10 cellular contexts compared by ENCODE assay signal in genomic region chr17:10469459-10469858, GRCh38. TPM values are rescaled to one million over a fixed set of nuclear protein-coding genes. Genes with fewer than 3 reads are reported as not detected.
"Had no signal": no experiment of that assay in that cellular context is flagged by ENCODE, and none has a peak within 500 bp of the region (broad histone marks: within the 10 kb centered on the region; RNA-seq: fewer than 3 reads in every experiment).

Gene MYH4, minus strand, starts transcription at chr17:10469559. Its CDS starts 2,814 bp downstream, at chr17:10466745.

- H3K9me3 ChIP-seq: HAP-1 had no signal

- H3K36me3 ChIP-seq: HAP-1 had no signal

- H3K27ac ChIP-seq: GM23248 had no signal

- H2AFZ ChIP-seq: GM23248, GM23338 had no signal

- H3K4me1 Mint-ChIP-seq: GM23338, H9 had no signal

- H3K4me3 ChIP-seq: GM23248, GM23338, HAP-1 had no signal

- H3K4me3 Mint-ChIP-seq: GM23338, H9, HFFc6 had no signal

- H3K27ac Mint-ChIP-seq: GM23338, H9, HFFc6 had no signal

- H3K4me2 ChIP-seq: GM23338 had no signal

- H3K9ac ChIP-seq: GM23248 had no signal

- DNase-seq: GM23248, GOT3, H7, H9, HCEC 1CT, HFFc6 had no signal

- H3K9me3 Mint-ChIP-seq: GM23338 had no signal

- H3K4me1 ChIP-seq: HAP-1 had no signal

RNA-seq across cellular contexts. Expression of gene MYH4, which starts in this region (rescaled TPM):
- total RNA-seq: GM23248, GM23338, H1, H4, H7, H9, HFFc6 had no signal
- polyA plus RNA-seq: GM23248, GM23338, H1 had no signal
